13 cellular contexts compared by ENCODE assay signal in the genomic region with DNA sequence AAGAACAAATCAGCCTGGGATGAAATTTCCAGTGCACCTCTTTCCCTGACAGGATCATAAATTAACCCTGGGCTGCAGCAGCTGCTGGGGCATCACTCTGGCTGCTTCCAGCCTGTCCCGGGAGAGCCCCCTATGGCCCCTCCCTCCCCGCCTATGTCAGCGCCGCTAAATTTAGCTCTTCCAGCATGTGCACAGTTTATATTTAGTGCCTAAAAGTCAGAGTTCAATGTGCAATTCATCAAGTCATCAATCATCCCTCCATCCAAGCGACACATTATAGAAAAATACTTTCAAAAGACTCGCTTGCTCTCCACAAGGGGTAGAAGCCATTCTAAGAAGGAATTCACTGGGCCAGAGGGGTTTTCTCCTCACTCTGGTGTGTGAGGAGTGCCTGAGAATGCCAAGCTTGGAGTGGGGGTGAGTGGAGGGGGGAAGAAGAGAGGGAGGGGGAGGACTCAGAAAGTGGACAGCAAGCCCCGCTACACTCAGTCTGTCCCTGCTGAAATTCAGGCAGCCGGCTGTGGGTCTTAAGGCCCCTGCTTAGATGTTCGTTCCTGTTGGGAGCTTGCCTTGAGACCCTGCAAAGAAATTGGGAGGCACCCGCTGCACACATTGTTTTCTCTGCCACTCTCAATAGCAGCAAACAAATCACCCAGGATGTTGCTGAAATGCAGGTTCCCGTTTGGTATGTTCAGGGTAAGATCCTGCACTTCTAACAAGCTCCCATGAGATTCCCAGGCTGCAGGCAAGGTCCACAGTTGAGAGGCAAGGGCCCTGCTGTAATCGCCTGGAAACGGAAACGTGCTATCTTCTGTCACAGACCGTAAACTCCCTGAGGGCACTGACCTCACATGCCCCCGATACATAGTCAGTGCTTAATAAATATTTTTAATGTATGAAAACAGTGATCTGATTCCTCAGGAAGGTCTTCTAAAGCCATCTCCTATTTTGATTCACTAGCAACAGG. TPM values are rescaled to one million over a fixed set of nuclear protein-coding genes. Genes with fewer than 3 reads are reported as not detected.
DNase-seq lines count a peak whose midpoint lies in the region; ATAC-seq and TF ChIP-seq lines count a peak whose summit lies in the region.
"Had no signal": no experiment of that assay in that cellular context is flagged by ENCODE, and none has a peak within 500 bp of the region (broad histone marks: within the 10 kb centered on the region; RNA-seq: fewer than 3 reads in every experiment).

No MANE protein-coding gene starts in this region.

- CTCF ChIA-PET in activated CD4-positive, alpha-beta T cell treated with anti-CD3 and anti-CD28 coated beads for 36 hours (lab: Charles Lee), result interaction anchor here (0.9 kb wide), 1 partner anchor 11 kb away, joined by 4 read pairs; no protein-coding TSS in a partner anchor

- peak overlapping the region; percentile 32 for H3K4me3 Mint-ChIP-seq in neural crest cell
- H3K4me3 Mint-ChIP-seq in activated CD4-positive, alpha-beta T cell treated with anti-CD3 and anti-CD28 coated beads for 36 hours, result no peak overlapping the region

- no peak overlapping the region for H3K4me3 ChIP-seq in AG10803 (ENCODE audit: low read length)
- H3K4me3 ChIP-seq in fibroblast of the aortic adventitia (ENCODE audit: low read depth, low read length), result no peak overlapping the region
- H3K4me3 ChIP-seq: HAP-1 had no signal

- no peaks in the 10 kb centered on the region for H3K9me3 Mint-ChIP-seq in neural crest cell
- no peaks in the 10 kb centered on the region for H3K9me3 Mint-ChIP-seq in activated CD4-positive, alpha-beta T cell treated with anti-CD3 and anti-CD28 coated beads for 36 hours (ENCODE audit: low read depth)
- H3K9me3 Mint-ChIP-seq: activated naive CD4-positive, alpha-beta T cell treated with anti-CD3 and anti-CD28 coated beads, Interleukin-2, amount 50 U/mL, for 72 hours had no signal

- H3K27ac Mint-ChIP-seq in neural crest cell (ENCODE audit: unreplicated experiment), result peak overlapping the region; percentile 40
- no peak overlapping the region for H3K27ac Mint-ChIP-seq in activated CD4-positive, alpha-beta T cell treated with anti-CD3 and anti-CD28 coated beads for 36 hours
- H3K27ac Mint-ChIP-seq: activated naive CD4-positive, alpha-beta T cell treated with anti-CD3 and anti-CD28 coated beads, Interleukin-2, amount 50 U/mL, for 72 hours had no signal

- no peak for ATAC-seq in activated CD4-positive, alpha-beta T cell treated with anti-CD3 and anti-CD28 coated beads for 36 hours
- ATAC-seq: activated naive CD4-positive, alpha-beta T cell treated with anti-CD3 and anti-CD28 coated beads, Interleukin-2, amount 50 U/mL, for 72 hours had no signal

- TF ChIP-seq CTCF in AG10803 (conservative IDR thresholded peaks at IDR 0.05; ENCODE audit: low read length) (no peak), fibroblast of the aortic adventitia (IDR thresholded peaks at IDR 0.05; ENCODE audit: insufficient read depth, low read length) (no peak), neural crest cell (conservative IDR thresholded peaks at IDR 0.05) (no peak)

- intact Hi-C loops in activated CD4-positive, alpha-beta T cell treated with anti-CD3 and anti-CD28 coated beads for 36 hours (cut with DNase I, micrococcal nuclease), result no loop called here

- no peaks in the 10 kb centered on the region for H3K36me3 Mint-ChIP-seq in neural crest cell (ENCODE audit: low read depth)
- H3K36me3 Mint-ChIP-seq in activated CD4-positive, alpha-beta T cell treated with anti-CD3 and anti-CD28 coated beads for 36 hours (ENCODE audit: low read depth), result no peaks in the 10 kb centered on the region
- H3K36me3 Mint-ChIP-seq: activated naive CD4-positive, alpha-beta T cell treated with anti-CD3 and anti-CD28 coated beads, Interleukin-2, amount 50 U/mL, for 72 hours had no signal

- POLR2A ChIA-PET in activated CD4-positive, alpha-beta T cell treated with anti-CD3 and anti-CD28 coated beads for 36 hours (lab: Charles Lee), result no interaction called here

- H3K27me3 Mint-ChIP-seq in neural crest cell (ENCODE audit: low read depth), result no peaks in the 10 kb centered on the region
- peaks cover 7% of the 10 kb centered on the region for H3K27me3 Mint-ChIP-seq in activated CD4-positive, alpha-beta T cell treated with anti-CD3 and anti-CD28 coated beads for 36 hours

- DNase-seq in AG10803 (ENCODE audit: low read depth) (peak; percentile 25), NCI-H524 (lab: John Stamatoyannopoulos, UW) (peak; percentile 6 to 54), fibroblast of the aortic adventitia (ENCODE audit: low read depth) (peak; percentile 18), neural crest cell (ENCODE audit: low read depth, low spot score) (peak; percentile 17), KG1 (lab: John Stamatoyannopoulos, UW) (no peak), NCI-H345 (lab: John Stamatoyannopoulos, UW) (no peak)
- DNase-seq in stimulated activated CD4-positive, alpha-beta T cell treated with anti-CD3 and anti-CD28 coated beads, Interleukin-4, amount 100 ng/mL, for 4 hours, result no peak
- no peak for DNase-seq in activated CD4-positive, alpha-beta T cell treated with anti-CD3 and anti-CD28 coated beads for 36 hours
- DNase-seq: ACHN; activated CD4-positive, alpha-beta T cell treated with anti-CD3 and anti-CD28 coated beads for 48 hours; effector CD8-positive, alpha-beta T cell had no signal

- H3K4me1 Mint-ChIP-seq in neural crest cell, result peaks cover 45% of the 10 kb centered on the region
- H3K4me1 Mint-ChIP-seq in activated CD4-positive, alpha-beta T cell treated with anti-CD3 and anti-CD28 coated beads for 36 hours, result no peaks in the 10 kb centered on the region

RNA-seq across cellular contexts. Expression of gene XCL1, which starts 37.6 kb away (rescaled TPM):
- not detected in 2 replicates for total RNA-seq in fibroblast of the aortic adventitia (ENCODE audit: low replicate concordance)
- total RNA-seq in neural crest cell, result 0.43 TPM in 1 of 2 replicates, not detected in the other
- total RNA-seq in activated CD4-positive, alpha-beta T cell treated with anti-CD3 and anti-CD28 coated beads for 36 hours, result under 1 TPM; 0.39 to 0.67 TPM

Comparison
In these comparisons a context has a peak if more than half of its experiments do, and no peak if none do; other contexts are left out.
1. DNase-seq: peak in AG10803 (single experiment), NCI-H524 (2 of 2), fibroblast of the aortic adventitia (single experiment) and neural crest cell (single experiment); none in stimulated activated CD4-positive, alpha-beta T cell treated with anti-CD3 and anti-CD28 coated beads, Interleukin-4, amount 100 ng/mL, for 4 hours (0 of 2), KG1 (single experiment), activated CD4-positive, alpha-beta T cell treated with anti-CD3 and anti-CD28 coated beads for 36 hours (single experiment) and NCI-H345 (single experiment).